ENCODE assay signal across 8 cellular contexts in genomic region chr4:80184053-80184790, GRCh38.
DNase-seq lines count a peak whose midpoint lies in the region; ATAC-seq and TF ChIP-seq lines count a peak whose summit lies in the region.

No MANE protein-coding gene starts in this region.

- TF ChIP-seq CTCF in AG10803 (conservative IDR thresholded peaks at IDR 0.05; ENCODE audit: low read length) = peak; percentile 83

- H3K27ac ChIP-seq in muscle layer of duodenum (ENCODE audit: low read length) = peak overlapping the region; percentile 73

- H3K27me3 ChIP-seq in muscle layer of duodenum (ENCODE audit: low read depth, low read length) = peaks cover 5% of the 10 kb centered on the region

- H3K4me1 ChIP-seq in muscle layer of duodenum (ENCODE audit: control insufficient read depth in 1 of 2, insufficient read depth in 2 of 2, low read length in 2 of 2) = peaks cover 0 to 15% of the 10 kb centered on the region in 2 donors

- peaks cover 0 to 1% of the 10 kb centered on the region in 2 donors for H3K9me3 ChIP-seq in muscle layer of duodenum (ENCODE audit: control insufficient read depth in 1 of 2, low read length in 2 of 2)

- TF ChIP-seq POLR2A in GM18951 (IDR thresholded peaks at IDR 0.05; ENCODE audit: extremely low read depth, insufficient read depth, insufficient read length) (peak; percentile 37), erythroblast (IDR thresholded peaks at IDR 0.05; ENCODE audit: low read length) (no peak)

- peaks cover 0 to 3% of the 10 kb centered on the region in 2 donors for H3K36me3 ChIP-seq in muscle layer of duodenum (ENCODE audit: control insufficient read depth in 1 of 2, insufficient read depth in 2 of 2, low read length in 2 of 2)

- DNase-seq in AG10803 (ENCODE audit: low read depth) = peak; percentile 82
- peak; percentile 70 for DNase-seq in NCI-H774 (lab: John Stamatoyannopoulos, UW)
- peak; percentile 97 for DNase-seq in activated CD8-positive, alpha-beta memory T cell treated with anti-CD3 and anti-CD28 coated beads, Interleukin-2, amount 50 U/mL, for 48 hours
- peak; percentile 76 to 84 for DNase-seq in erythroblast (lab: John Stamatoyannopoulos, UW)
- peak; percentile 78 for DNase-seq in stimulated activated CD8-positive, alpha-beta memory T cell treated with anti-CD3 and anti-CD28 coated beads, Interleukin-7, amount 100 ng/mL, for 24 hours (ENCODE audit: low read depth)

- peak overlapping the region; percentile 93 for H3K4me3 ChIP-seq in AG10803 (ENCODE audit: low read length)
- peak overlapping the region; percentile 84 to 92 for H3K4me3 ChIP-seq in muscle layer of duodenum (ENCODE audit: low read depth in 1 of 2, low read length in 2 of 2)

- in situ Hi-C loops in GM18951 (cut with MboI; ENCODE audit: low sequenced_read_pairs, unreplicated experiment) = no loop called here

- ATAC-seq in HG03159 (IDR thresholded peaks at IDR 0.05; ENCODE audit: unreplicated experiment) = peak; percentile 92

Comparison
In these comparisons a context has a peak if more than half of its experiments do, and no peak if none do; other contexts are left out.
1. Peak in every context shown above with its lines: DNase-seq, ATAC-seq, H3K4me3 ChIP-seq and H3K27ac ChIP-seq.